ENCODE assay signal across 8 cellular contexts in the genomic region with DNA sequence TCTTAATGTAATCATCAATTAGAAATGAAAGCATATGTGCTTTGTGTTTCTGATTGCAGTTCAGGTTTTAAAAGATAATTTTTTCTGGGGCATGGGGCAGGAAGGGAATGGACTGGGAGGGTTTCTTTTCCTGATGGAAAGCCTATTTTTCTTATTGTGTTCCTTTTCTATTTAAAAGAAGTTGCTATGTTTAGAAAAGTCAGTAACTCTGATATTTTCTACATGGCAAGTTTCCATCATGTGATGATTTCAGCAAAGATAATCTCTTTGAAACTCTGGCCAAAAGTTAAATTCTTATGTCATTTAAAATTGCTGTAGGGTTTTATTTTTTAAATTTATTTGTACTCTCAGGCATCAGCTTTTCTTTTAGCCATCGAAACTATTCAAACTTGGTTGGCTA.
DNase-seq lines count a peak whose midpoint lies in the region; ATAC-seq and TF ChIP-seq lines count a peak whose summit lies in the region.

No MANE protein-coding gene starts in this region.

- no peak overlapping the region for H3T11ph ChIP-seq in H9 (ENCODE audit: low read length)

- no peak overlapping the region for H2BK120ac ChIP-seq in H9 (ENCODE audit: low read depth, low read length, poor library complexity, severe bottlenecking)

- no CpG with 5 or more reads among the region's 1 CpG for WGBS in H9 (ENCODE audit: extremely low coverage, insufficient read length, low lambda C conversion rate)

- no peak overlapping the region for H3K4me3 Mint-ChIP-seq in H9
- H3K4me3 Mint-ChIP-seq in activated T-helper 17 cell treated with anti-CD3 and anti-CD28 coated beads, Interleukin-2, amount 50 U/mL, for 72 hours: peak overlapping the region; percentile 63

- peaks cover 9 to 32% (median 22%) of the 10 kb centered on the region in 3 donors for H3K36me3 ChIP-seq in skeletal muscle tissue (ENCODE audit: control insufficient read depth in 3 of 3, insufficient read depth in 3 of 3, low read length in 3 of 3)

- H2BK15ac ChIP-seq in H9 (ENCODE audit: low read depth, low read length): no peak overlapping the region

- H3K9me3 Mint-ChIP-seq in H9: no peaks in the 10 kb centered on the region
- no peaks in the 10 kb centered on the region for H3K9me3 Mint-ChIP-seq in activated T-helper 17 cell treated with anti-CD3 and anti-CD28 coated beads, Interleukin-2, amount 50 U/mL, for 72 hours

- H3K9me3 ChIP-seq in H9 (ENCODE audit: control insufficient read depth, low read depth, low read length): no peaks in the 10 kb centered on the region
- H3K9me3 ChIP-seq in skeletal muscle tissue (ENCODE audit: control insufficient read depth in 3 of 3, low read length in 3 of 3): no peaks in the 10 kb centered on the region

- H3K4me3 ChIP-seq in skeletal muscle tissue (ENCODE audit: low read length in 3 of 3): no peak overlapping the region

- peaks cover 6 to 37% (median 11%) of the 10 kb centered on the region in 3 experiments; a peak in 6 of 7 replicates for H3K36me3 Mint-ChIP-seq in H9 (ENCODE audit: insufficient read depth in 1 of 3, low read depth in 3 of 3)
- H3K36me3 Mint-ChIP-seq in activated T-helper 17 cell treated with anti-CD3 and anti-CD28 coated beads, Interleukin-2, amount 50 U/mL, for 72 hours (ENCODE audit: low read depth): peaks cover 100% of the 10 kb centered on the region

- no peak overlapping the region for H3K9ac ChIP-seq in H9 (ENCODE audit: extremely low read depth, insufficient read length, low read length)
- peak overlapping the region in 1 of 3 donors; percentile 45 for H3K9ac ChIP-seq in skeletal muscle tissue (ENCODE audit: low read depth in 1 of 3, low read length in 3 of 3)

- no peak overlapping the region for H3K18ac ChIP-seq in H9 (ENCODE audit: insufficient read length, low read depth, low read length)

- no peak for DNase-seq in H9
- DNase-seq in foreskin melanocyte: peak; percentile 52
- no peak for DNase-seq in NCI-H146 treated with DMSO at 0.1 percent for 48 hours (lab: John Stamatoyannopoulos, UW; ENCODE audit: unreplicated experiment)
- DNase-seq in NCI-H524 treated with DMSO at 0.1 percent for 48 hours (lab: John Stamatoyannopoulos, UW): no peak

- no peak overlapping the region for H2BK5ac ChIP-seq in H9 (ENCODE audit: insufficient read length, low read length)

- no peak overlapping the region for H3K4me2 ChIP-seq in H9 (ENCODE audit: insufficient read depth, insufficient read length, low read length)

- no peak overlapping the region for H4K8ac ChIP-seq in H9 (replicated peaks; ENCODE audit: insufficient read length, low read depth, low read length)

- no peak overlapping the region for H2BK20ac ChIP-seq in H9 (ENCODE audit: low read depth, low read length, poor library complexity, severe bottlenecking)

- no peak overlapping the region for H3K23ac ChIP-seq in H9 (ENCODE audit: insufficient read length, low read depth, low read length)

- H3K27me3 Mint-ChIP-seq in H9 (ENCODE audit: low read depth): no peaks in the 10 kb centered on the region
- H3K27me3 Mint-ChIP-seq in activated T-helper 17 cell treated with anti-CD3 and anti-CD28 coated beads, Interleukin-2, amount 50 U/mL, for 72 hours: no peaks in the 10 kb centered on the region

- no peak overlapping the region for H2AFZ ChIP-seq in H9 (ENCODE audit: low read length)

- H3K14ac ChIP-seq in H9 (ENCODE audit: insufficient read depth, low read length): no peak overlapping the region

- peaks cover 20 to 36% of the 10 kb centered on the region in 2 experiments for H3K4me1 Mint-ChIP-seq in H9
- H3K4me1 Mint-ChIP-seq in activated T-helper 17 cell treated with anti-CD3 and anti-CD28 coated beads, Interleukin-2, amount 50 U/mL, for 72 hours: peaks cover 50% of the 10 kb centered on the region

- H4K20me1 ChIP-seq in H9 (ENCODE audit: control insufficient read depth, insufficient read depth, insufficient read length): no peaks in the 10 kb centered on the region

- no peak overlapping the region for H3K56ac ChIP-seq in H9 (ENCODE audit: insufficient read length, low read depth, low read length)

- no peak overlapping the region for H2BK12ac ChIP-seq in H9 (ENCODE audit: insufficient read length, low read depth, low read length)

- peak overlapping the region in 2 of 3 experiments; percentile 31 to 52; a peak in 2 of 7 replicates for H3K27ac Mint-ChIP-seq in H9
- H3K27ac Mint-ChIP-seq in activated T-helper 17 cell treated with anti-CD3 and anti-CD28 coated beads, Interleukin-2, amount 50 U/mL, for 72 hours: peak overlapping the region; percentile 93

- ATAC-seq in activated T-helper 17 cell treated with anti-CD3 and anti-CD28 coated beads, Interleukin-2, amount 50 U/mL, for 72 hours (replicated peaks): no peak
- ATAC-seq in GM18907 (IDR thresholded peaks at IDR 0.05; ENCODE audit: unreplicated experiment): no peak
- ATAC-seq in GM21619 (IDR thresholded peaks at IDR 0.05; ENCODE audit: unreplicated experiment): no peak

- H2AK5ac ChIP-seq in H9 (ENCODE audit: insufficient read length, low read length): no peak overlapping the region

- H3K27ac ChIP-seq in H9 (ENCODE audit: insufficient read length, low read depth, low read length) (no peak overlapping the region), skeletal muscle tissue (ENCODE audit: low read depth, low read length) (peak overlapping the region; percentile 83)

- H4K91ac ChIP-seq in H9 (ENCODE audit: insufficient read length, low read depth, low read length): no peak overlapping the region

- H3K79me1 ChIP-seq in H9 (ENCODE audit: insufficient read depth, low read depth, low read length, poor library complexity, severe bottlenecking): no peaks in the 10 kb centered on the region

- no peaks in the 10 kb centered on the region for H3K79me2 ChIP-seq in H9 (ENCODE audit: insufficient read depth, low read length)

- H3K4me1 ChIP-seq in H9 (ENCODE audit: insufficient read depth, low read length): no peaks in the 10 kb centered on the region; the same call in 1 of the 2 replicates
- H3K4me1 ChIP-seq in skeletal muscle tissue (ENCODE audit: control insufficient read depth in 3 of 3, insufficient read depth in 3 of 3, low read length in 3 of 3): peaks cover 14 to 15% (median 14%) of the 10 kb centered on the region in 3 donors

- H3K23me2 ChIP-seq in H9 (ENCODE audit: insufficient read length, low read depth, low read length, poor library complexity, severe bottlenecking): no peaks in the 10 kb centered on the region

- H3K27me3 ChIP-seq in H9 (ENCODE audit: insufficient read depth, low read length) (no peaks in the 10 kb centered on the region), skeletal muscle tissue (ENCODE audit: control insufficient read depth in 3 of 3, insufficient read depth in 3 of 3, low read length in 3 of 3) (no peaks in the 10 kb centered on the region)

- H4K5ac ChIP-seq in H9 (ENCODE audit: insufficient read length, low read depth, low read length): no peak overlapping the region

- no peak for TF ChIP-seq CTCF in H9 (conservative IDR thresholded peaks at IDR 0.05)

- H3K4ac ChIP-seq in H9 (ENCODE audit: low read depth, low read length): no peak overlapping the region
